28 cellular contexts compared by ENCODE assay signal in the genomic region with DNA sequence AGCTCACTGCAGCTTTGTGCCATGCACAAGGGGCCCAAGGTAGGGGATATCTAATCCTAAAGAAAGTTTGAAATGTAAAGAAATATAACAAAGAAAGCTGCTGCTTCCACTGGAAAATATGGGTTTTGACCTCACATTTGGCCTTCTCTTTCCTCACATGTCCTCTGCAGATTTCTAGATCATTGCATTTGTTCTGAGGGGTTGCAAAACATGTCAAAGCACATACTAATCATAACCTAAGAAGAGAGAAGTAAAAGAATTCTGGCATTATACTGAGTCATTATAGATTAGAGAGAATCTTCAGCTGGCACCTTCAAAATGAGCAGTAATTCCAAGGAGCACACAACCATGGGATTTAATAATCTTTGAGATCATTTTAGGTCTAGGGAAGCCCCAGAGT.
"Had no signal": no experiment of that assay in that cellular context is flagged by ENCODE, and none has a peak within 500 bp of the region (broad histone marks: within the 10 kb centered on the region; RNA-seq: fewer than 3 reads in every experiment).

No MANE protein-coding gene starts in this region.

- ATAC-seq: left cardiac atrium; left lung; lower lobe of right lung; naive thymus-derived CD8-positive, alpha-beta T cell; pancreas; right cardiac atrium; stimulated activated naive B cell treated with anti-CD40 and anti-IgM and Interleukin-4, amounts not matched to agents 10 μg/mL and 1 μg/mL and 100 μg/mL, for 72 hours; upper lobe of right lung had no signal

- H3K27ac Mint-ChIP-seq: nephron had no signal

- H3K9me3 Mint-ChIP-seq: naive thymus-derived CD8-positive, alpha-beta T cell; nephron; neural crest cell; stimulated activated naive B cell treated with anti-CD40 and anti-IgM and Interleukin-4, amounts not matched to agents 10 μg/mL and 1 μg/mL and 100 μg/mL, for 72 hours had no signal

- H3K36me3 ChIP-seq: pancreas, prostate gland, sigmoid colon, thyroid gland, upper lobe of right lung had no signal

- H3K27me3 Mint-ChIP-seq: naive thymus-derived CD8-positive, alpha-beta T cell; stimulated activated naive B cell treated with anti-CD40 and anti-IgM and Interleukin-4, amounts not matched to agents 10 μg/mL and 1 μg/mL and 100 μg/mL, for 72 hours had no signal

- H3K27me3 ChIP-seq: left lung, pancreas, sigmoid colon, stomach, testis, thyroid gland, upper lobe of right lung had no signal

- H3K9me3 ChIP-seq: left lung, lower lobe of right lung, pancreas, prostate gland, sigmoid colon, stomach, testis, thyroid gland, upper lobe of right lung had no signal

- DNase-seq: hippocampal formation; kidney glomerular epithelial cell; left cardiac atrium; left lung; lower lobe of right lung; mammary epithelial cell; mesenchymal stem cell; naive thymus-derived CD8-positive, alpha-beta T cell; nucleus accumbens; pancreas; posterior cingulate gyrus; retina; right cardiac atrium; sigmoid colon; stimulated activated CD4-positive, alpha-beta T cell treated with anti-CD3 and anti-CD28 coated beads, Interleukin-1b, Interleukin-23, amount 100 ng/mL, for 48 hours; stimulated activated CD4-positive, alpha-beta T cell treated with anti-CD3 and anti-CD28 coated beads, Interleukin-2, amount 100 ng/mL, for 48 hours; stimulated activated CD4-positive, alpha-beta T cell treated with anti-CD3 and anti-CD28 coated beads, Interleukin-4, amount 100 ng/mL, for 4 hours; stimulated activated CD8-positive, alpha-beta memory T cell treated with anti-CD3 and anti-CD28 coated beads, Interleukin-4, amount 100 ng/mL, for 48 hours; stimulated activated naive B cell treated with anti-CD40 and anti-IgM and Interleukin-4, amounts not matched to agents 10 μg/mL and 1 μg/mL and 100 μg/mL, for 72 hours; stomach; testis; thyroid gland; trophoblast cell; upper lobe of right lung had no signal

- H3K4me1 ChIP-seq: left lung, lower lobe of right lung, pancreas, prostate gland, sigmoid colon, stomach, upper lobe of right lung had no signal

- H3K4me3 ChIP-seq: left lung, lower lobe of right lung, pancreas, prostate gland, sigmoid colon, smooth muscle cell, stomach, testis, thyroid gland, upper lobe of right lung had no signal

- H3K4me1 Mint-ChIP-seq: nephron had no signal

- H3K27ac ChIP-seq: left lung, lower lobe of right lung, pancreas, prostate gland, sigmoid colon, stomach, testis, thyroid gland, upper lobe of right lung had no signal

- H3K4me3 Mint-ChIP-seq: nephron; neural crest cell; stimulated activated naive B cell treated with anti-CD40 and anti-IgM and Interleukin-4, amounts not matched to agents 10 μg/mL and 1 μg/mL and 100 μg/mL, for 72 hours had no signal
